Comparison of ENCODE assay signal across 10 cellular contexts in genomic region chr1:200530551-200531261, GRCh38.
DNase-seq lines count a peak whose midpoint lies in the region; ATAC-seq, FAIRE-seq and TF ChIP-seq lines count a peak whose summit lies in the region.
"Had no signal": no experiment of that assay in that cellular context is flagged by ENCODE, and none has a peak within 500 bp of the region (broad histone marks: within the 10 kb centered on the region; RNA-seq: fewer than 3 reads in every experiment).

No MANE protein-coding gene starts in this region.

- H3K27ac ChIP-seq in DND-41 (ENCODE audit: low read length) (peak overlapping the region; percentile 91), spleen (peak overlapping the region in 2 of 8 donors; percentile 13 to 41)
- H3K27ac ChIP-seq: cardiac muscle cell, GM23248 had no signal

- WGBS in spleen, 5 donors, result 46 to 60% (median 54%) methylated on average over 7 of the region's 7 CpGs

- H3K27me3 Mint-ChIP-seq in T-helper 2 cell treated with Interferon-gamma antibody and Interleukin-4, amounts not matched to agents 5 μg/mL and 100 μg/mL, for 36 hours (ENCODE audit: low read depth), result peaks cover 8% of the 10 kb centered on the region

- no peak overlapping the region for H3K27ac Mint-ChIP-seq in T-helper 2 cell treated with Interferon-gamma antibody and Interleukin-4, amounts not matched to agents 5 μg/mL and 100 μg/mL, for 36 hours

- peak overlapping the region; percentile 10 for H3K4me3 Mint-ChIP-seq in T-helper 2 cell treated with Interferon-gamma antibody and Interleukin-4, amounts not matched to agents 5 μg/mL and 100 μg/mL, for 36 hours

- H3K36me3 Mint-ChIP-seq in T-helper 2 cell treated with Interferon-gamma antibody and Interleukin-4, amounts not matched to agents 5 μg/mL and 100 μg/mL, for 36 hours (ENCODE audit: low read depth), result no peaks in the 10 kb centered on the region

- peak overlapping the region; percentile 7 to 53; a peak in 3 of 4 replicates for H3K4me3 ChIP-seq in DND-41 (ENCODE audit: low read depth in 1 of 2, low read length in 2 of 2)
- no peak overlapping the region for H3K4me3 ChIP-seq in spleen
- H3K4me3 ChIP-seq: cardiac muscle cell, GM23248 had no signal

- TF ChIP-seq CTCF in DND-41 (IDR thresholded peaks at IDR 0.05; ENCODE audit: borderline replicate concordance, extremely low read depth, low read length, poor library complexity, severe bottlenecking), result no peak
- TF ChIP-seq CTCF in spleen (IDR thresholded peaks at IDR 0.05 in 8 of 11, conservative IDR thresholded peaks at IDR 0.05 in 3 of 11), result no peak

- intact Hi-C loops in spleen (cut with DNase I; ENCODE audit: low total_unique reads) (no loop called here), cardiac septum (cut with DNase I) (no loop called here)

- TF ChIP-seq POLR2A in spleen (IDR thresholded peaks at IDR 0.05), result no peak

- peak overlapping the region; percentile 80 for H2AFZ ChIP-seq in DND-41 (ENCODE audit: low read depth, low read length)
- H2AFZ ChIP-seq: GM23248 had no signal

- H3K4me2 ChIP-seq in DND-41 (ENCODE audit: insufficient read depth, low read length), result peak overlapping the region; percentile 74

- no peaks in the 10 kb centered on the region for H3K79me2 ChIP-seq in DND-41 (ENCODE audit: insufficient read depth, low read length)

- no peaks in the 10 kb centered on the region for H3K9me3 Mint-ChIP-seq in T-helper 2 cell treated with Interferon-gamma antibody and Interleukin-4, amounts not matched to agents 5 μg/mL and 100 μg/mL, for 36 hours

- FAIRE-seq in HTR-8/SVneo (lab: Jason Lieb, UNC), result no peak

- H3K4me1 ChIP-seq in DND-41 (ENCODE audit: insufficient read depth, low read length) (peaks cover 48% of the 10 kb centered on the region), spleen (peaks cover 0 to 16% (median 0%) of the 10 kb centered on the region in 6 donors)

- peak; percentile 98 for ATAC-seq in DND-41 (ENCODE audit: insufficient read depth, low read depth)
- no peak for ATAC-seq in HG03432 (IDR thresholded peaks at IDR 0.05; ENCODE audit: unreplicated experiment)
- ATAC-seq in HG03469 (IDR thresholded peaks at IDR 0.05; ENCODE audit: unreplicated experiment), result no peak

- H3K9ac ChIP-seq in DND-41 (ENCODE audit: low read depth, low read length), result peak overlapping the region; percentile 58
- H3K9ac ChIP-seq: GM23248 had no signal

- DNase-seq in DND-41 (peak; percentile 95), spleen (peak; percentile 78), cardiac septum (ENCODE audit: low spot score) (no peak), HTR-8/SVneo (ENCODE audit: insufficient read length, low spot score) (no peak)
- DNase-seq in T-helper 2 cell treated with Interferon-gamma antibody and Interleukin-4, amounts not matched to agents 5 μg/mL and 100 μg/mL, for 36 hours (ENCODE audit: low spot score), result no peak
- peak; percentile 24 for DNase-seq in activated naive CD4-positive, alpha-beta T cell treated with Interleukin-2 at 50 U/mL for 16 hours
- DNase-seq: GM23248 had no signal

- peaks cover 10% of the 10 kb centered on the region for H3K4me1 Mint-ChIP-seq in T-helper 2 cell treated with Interferon-gamma antibody and Interleukin-4, amounts not matched to agents 5 μg/mL and 100 μg/mL, for 36 hours (ENCODE audit: low read depth)

- no peaks in the 10 kb centered on the region for H4K20me1 ChIP-seq in DND-41 (ENCODE audit: insufficient read depth, low read length)

- no peaks in the 10 kb centered on the region for H3K27me3 ChIP-seq in DND-41 (ENCODE audit: insufficient read depth, low read length, poor library complexity)
- no peaks in the 10 kb centered on the region for H3K27me3 ChIP-seq in spleen (replicated peaks in 1 of 7)
- H3K27me3 ChIP-seq: cardiac muscle cell had no signal

- H3K9me3 ChIP-seq in DND-41 (ENCODE audit: insufficient read depth, low read length, severe bottlenecking), result no peaks in the 10 kb centered on the region
- no peaks in the 10 kb centered on the region for H3K9me3 ChIP-seq in spleen

- H3K36me3 ChIP-seq in DND-41 (ENCODE audit: insufficient read depth, low read length) (no peaks in the 10 kb centered on the region), spleen (no peaks in the 10 kb centered on the region)
- H3K36me3 ChIP-seq: cardiac muscle cell had no signal

Comparison
In these comparisons a context has a peak if more than half of its experiments do, and no peak if none do; other contexts are left out.
1. DNase-seq: peak in DND-41 (single experiment), activated naive CD4-positive, alpha-beta T cell treated with Interleukin-2 at 50 U/mL for 16 hours (single experiment) and spleen (single experiment); none in T-helper 2 cell treated with Interferon-gamma antibody and Interleukin-4, amounts not matched to agents 5 μg/mL and 100 μg/mL, for 36 hours (single experiment), cardiac septum (single experiment) and HTR-8/SVneo (single experiment).
2. H3K4me3 ChIP-seq: peak in DND-41 (2 of 2); none in spleen (0 of 8).